ENCODE assay signal across 8 cellular contexts in genomic region chr1:31064685-31065309, GRCh38. TPM values are rescaled to one million over a fixed set of nuclear protein-coding genes. Genes with fewer than 3 reads are reported as not detected.
A peak's percentile ranks its signal among the peaks of the same experiment; 100 is the strongest.
DNase-seq lines count a peak whose midpoint lies in the region; ATAC-seq and TF ChIP-seq lines count a peak whose summit lies in the region.

No MANE protein-coding gene starts in this region.

- H3K4me1 ChIP-seq in mucosa of rectum (ENCODE audit: control insufficient read depth in 2 of 2, insufficient read depth in 2 of 2, low read length in 2 of 2), result peaks cover 11 to 20% of the 10 kb centered on the region in 2 donors
- peaks cover 4% of the 10 kb centered on the region in 2 donors for H3K4me1 ChIP-seq in uterus

- H3K27me3 ChIP-seq in mucosa of rectum (ENCODE audit: control insufficient read depth in 2 of 2, insufficient read depth in 2 of 2, low read length in 2 of 2) (no peaks in the 10 kb centered on the region), uterus (no peaks in the 10 kb centered on the region)

- no peaks in the 10 kb centered on the region for H3K9me3 ChIP-seq in mucosa of rectum (ENCODE audit: control insufficient read depth in 2 of 2, low read length in 2 of 2)
- no peaks in the 10 kb centered on the region for H3K9me3 ChIP-seq in uterus

- peak overlapping the region; percentile 89 to 98 for H3K9ac ChIP-seq in mucosa of rectum (ENCODE audit: low read depth in 1 of 2, low read length in 2 of 2)

- H3K36me3 ChIP-seq in mucosa of rectum (ENCODE audit: control insufficient read depth in 2 of 2, insufficient read depth in 2 of 2, low read length in 2 of 2) (no peaks in the 10 kb centered on the region), uterus (no peaks in the 10 kb centered on the region)

- H3K4me3 Mint-ChIP-seq in T-cell (peak overlapping the region; percentile 98 to 100 (median 99)), endothelial cell (ENCODE audit: unreplicated experiment) (peak overlapping the region; percentile 99)

- TF ChIP-seq POLR2A in uterus (IDR thresholded peaks at IDR 0.05), result no peak

- no peaks in the 10 kb centered on the region for H3K9me3 Mint-ChIP-seq in T-cell
- H3K9me3 Mint-ChIP-seq in endothelial cell (ENCODE audit: unreplicated experiment), result no peaks in the 10 kb centered on the region

- peak overlapping the region; percentile 80 to 96 for H3K4me3 ChIP-seq in mucosa of rectum (ENCODE audit: low read length in 2 of 2)
- peak overlapping the region; percentile 72 to 92 for H3K4me3 ChIP-seq in uterus

- peak; percentile 44 for DNase-seq in SKM-1 treated with dmso at 0.1 percent for 144 hours (lab: John Stamatoyannopoulos, UW; ENCODE audit: unreplicated experiment)
- no peak for DNase-seq in SKM-1 (lab: John Stamatoyannopoulos, UW; ENCODE audit: unreplicated experiment)
- DNase-seq in T-cell, result peak in 8 of 34 experiments; percentile 2 to 50 (median 23)
- DNase-seq in endothelial cell (ENCODE audit: low spot score), result no peak
- DNase-seq in uterus, result no peak

- peaks cover 2% of the 10 kb centered on the region for H3K36me3 Mint-ChIP-seq in T-cell
- H3K36me3 Mint-ChIP-seq in endothelial cell (ENCODE audit: low read depth, unreplicated experiment), result peaks cover 16% of the 10 kb centered on the region

- H3K4me1 Mint-ChIP-seq in T-cell (peaks cover 30 to 38% (median 36%) of the 10 kb centered on the region in 3 donors), endothelial cell (ENCODE audit: unreplicated experiment) (peaks cover 12% of the 10 kb centered on the region)

- CTCF ChIA-PET in T-cell (lab: Charles Lee), result interaction anchor here in 1 of 2 donors (0.6 kb wide), 1 partner anchor 283 kb away, joined by 6 read pairs; no protein-coding TSS in a partner anchor

- TF ChIP-seq CTCF in endothelial cell (IDR thresholded peaks at IDR 0.05; ENCODE audit: unreplicated experiment), result no peak
- TF ChIP-seq CTCF in uterus (IDR thresholded peaks at IDR 0.05), result no peak

- POLR2A ChIA-PET in T-cell (lab: Charles Lee), result interaction anchor here in 1 of 2 donors (0.6 kb wide), 2 partner anchors 16 to 1319 kb away, joined by 3 to 5 read pairs; no protein-coding TSS in a partner anchor

- peak; percentile 2 for ATAC-seq in HG03280 (IDR thresholded peaks at IDR 0.05; ENCODE audit: unreplicated experiment)
- peak; percentile 11 to 22 (median 18) for ATAC-seq in T-cell (replicated peaks in 1 of 4)
- no peak for ATAC-seq in GM21423 (IDR thresholded peaks at IDR 0.05; ENCODE audit: unreplicated experiment)

- H3K27ac Mint-ChIP-seq in T-cell (peak overlapping the region; percentile 97 to 99), endothelial cell (ENCODE audit: unreplicated experiment) (peak overlapping the region; percentile 100)

- intact Hi-C loops in uterus (cut with DNase I; ENCODE audit: low total_unique reads), result no loop called here

- H3K27me3 Mint-ChIP-seq in T-cell, result no peaks in the 10 kb centered on the region
- peaks cover 12% of the 10 kb centered on the region for H3K27me3 Mint-ChIP-seq in endothelial cell (ENCODE audit: unreplicated experiment)

- H3K27ac ChIP-seq in mucosa of rectum (ENCODE audit: low read depth in 2 of 2, low read length in 2 of 2) (peak overlapping the region; percentile 94 to 97), uterus (peak overlapping the region; percentile 95 to 100)

RNA-seq across cellular contexts. Expression of gene PUM1, which starts 0.7 kb away (rescaled TPM):
- total RNA-seq in T-cell (100 to 1,000 TPM; 146 to 229 (median 154) TPM), endothelial cell (ENCODE audit: unreplicated experiment) (135 TPM), uterus (100 to 1,000 TPM in 2 of 4 donors, 10 to 100 TPM in 2; 42.9 to 152 (median 113) TPM)
